14 cellular contexts compared by ENCODE assay signal in genomic region chr5:119313876-119314605, GRCh38. TPM values are rescaled to one million over a fixed set of nuclear protein-coding genes. Genes with fewer than 3 reads are reported as not detected.
DNase-seq lines count a peak whose midpoint lies in the region; ATAC-seq, FAIRE-seq and TF ChIP-seq lines count a peak whose summit lies in the region.
"Had no signal": no experiment of that assay in that cellular context is flagged by ENCODE, and none has a peak within 500 bp of the region (broad histone marks: within the 10 kb centered on the region; RNA-seq: fewer than 3 reads in every experiment).

No MANE protein-coding gene starts in this region.

- peaks cover 2% of the 10 kb centered on the region for H3K9me3 Mint-ChIP-seq in activated CD4-positive, alpha-beta T cell treated with anti-CD3 and anti-CD28 coated beads, Interleukin-2, amount 10 ng/mL, durations not matched to agents 7 days and 5 days

- H3K4me3 ChIP-seq in OCI-LY7 (ENCODE audit: low read depth, low read length, poor library complexity, severe bottlenecking) = peak overlapping the region; percentile 22
- H3K4me3 ChIP-seq in GM12878 = no peak overlapping the region
- H3K4me3 ChIP-seq in spleen = no peak overlapping the region
- H3K4me3 ChIP-seq: MG63 had no signal

- SMC1A ChIA-PET in GM12878 (lab: Charles Lee; ENCODE audit: uncharacterized antibody, unreplicated experiment) = interaction anchor here (0.6 to 19.0 kb wide), 15 partner anchors 9 to 325 kb away, joined by 3 to 393 read pairs (median 11); partner anchors contain the start of genes DTWD2 and TNFAIP8

- H3K9me3 ChIP-seq in OCI-LY7 (ENCODE audit: low read length) = no peaks in the 10 kb centered on the region
- no peaks in the 10 kb centered on the region for H3K9me3 ChIP-seq in GM12878 (replicated peaks; ENCODE audit: control insufficient read depth, insufficient read depth, low read length)
- no peaks in the 10 kb centered on the region for H3K9me3 ChIP-seq in spleen
- H3K9me3 ChIP-seq: Caco-2, MG63 had no signal

- in situ Hi-C loops in GM12878 (cut with MboI) = no loop called here

- H3K4me3 Mint-ChIP-seq in activated CD4-positive, alpha-beta T cell treated with anti-CD3 and anti-CD28 coated beads, Interleukin-2, amount 10 ng/mL, durations not matched to agents 7 days and 5 days = peak overlapping the region; percentile 48

- peaks cover 68% of the 10 kb centered on the region for H3K36me3 Mint-ChIP-seq in activated CD4-positive, alpha-beta T cell treated with anti-CD3 and anti-CD28 coated beads, Interleukin-2, amount 10 ng/mL, durations not matched to agents 7 days and 5 days (ENCODE audit: low read depth)

- TF ChIP-seq RAD21 in GM12878 (IDR thresholded peaks at IDR 0.05; ENCODE audit: insufficient read depth, low read depth, low read length) = no peak

- BruUV-seq in OCI-LY7 (replicated peaks; lab: Mats Ljungman, UMichigan) (no TSS peak), GM12878 (replicated peaks; lab: Mats Ljungman, UMichigan) (no TSS peak)

- H3K4me2 ChIP-seq in OCI-LY7 (ENCODE audit: low read length) (peak overlapping the region; percentile 69), GM12878 (ENCODE audit: control insufficient read depth, insufficient read depth) (peak overlapping the region; percentile 47; the same call in 1 of the 2 replicates)

- H3K79me2 ChIP-seq in OCI-LY7 (ENCODE audit: insufficient read depth, low read depth, low read length) (peaks cover 32% of the 10 kb centered on the region; the same call in 1 of the 2 replicates), GM12878 (ENCODE audit: control insufficient read depth, insufficient read depth, low read length) (peaks cover 81% of the 10 kb centered on the region)

- CTCF ChIA-PET in activated CD4-positive, alpha-beta T cell treated with anti-CD3 and anti-CD28 coated beads, Interleukin-2, amount 10 ng/mL, durations not matched to agents 7 days and 5 days (lab: Charles Lee) = interaction anchor here (1.0 to 4.9 kb wide), 8 partner anchors 7 to 97 kb away, joined by 3 to 26 read pairs (median 4); no protein-coding TSS in a partner anchor
- CTCF ChIA-PET in OCI-LY7 (lab: Charles Lee; ENCODE audit: unreplicated experiment) (interaction anchor here (1.2 to 2.3 kb wide), 2 partner anchors 95 kb away, joined by 4 to 14 read pairs; no protein-coding TSS in a partner anchor), GM12878 (lab: Yijun Ruan, JAX) (interaction anchor here (0.6 to 12.6 kb wide), 14 partner anchors 9 to 326 kb away, joined by 3 to 413 read pairs (median 10); partner anchors contain the start of gene DTWD2)

- TF ChIP-seq CTCF in OCI-LY7 (conservative IDR thresholded peaks at IDR 0.05; ENCODE audit: low read length) (no peak), GM12878 (IDR thresholded peaks at IDR 0.05 in 2 of 3, conservative IDR thresholded peaks at IDR 0.05 in 1 of 3; ENCODE audit: control insufficient read depth in 2 of 3, extremely low read depth in 1 of 3, insufficient read depth in 1 of 3, low read depth in 3 of 3, low read length in 3 of 3) (no peak), spleen (IDR thresholded peaks at IDR 0.05 in 8 of 11, conservative IDR thresholded peaks at IDR 0.05 in 3 of 11) (no peak)

- peak overlapping the region; percentile 8; the same call in 1 of the 2 replicates for H2AFZ ChIP-seq in OCI-LY7 (ENCODE audit: low read length)
- H2AFZ ChIP-seq in GM12878 (ENCODE audit: control insufficient read depth, low read depth, low read length) = no peak overlapping the region

- no peaks in the 10 kb centered on the region for H3K27me3 Mint-ChIP-seq in activated CD4-positive, alpha-beta T cell treated with anti-CD3 and anti-CD28 coated beads, Interleukin-2, amount 10 ng/mL, durations not matched to agents 7 days and 5 days

- H3K4me1 Mint-ChIP-seq in activated CD4-positive, alpha-beta T cell treated with anti-CD3 and anti-CD28 coated beads, Interleukin-2, amount 10 ng/mL, durations not matched to agents 7 days and 5 days = peaks cover 91% of the 10 kb centered on the region

- H3K36me3 ChIP-seq in OCI-LY7 (ENCODE audit: insufficient read depth, low read length) = no peaks in the 10 kb centered on the region; the same call in 1 of the 2 replicates
- H3K36me3 ChIP-seq in GM12878 (ENCODE audit: control insufficient read depth in 2 of 2, insufficient read depth in 2 of 2, low read length in 1 of 2) = 0 out of 4 replicates have a peak, but pooled peaks cover 0 to 2% of the 10 kb centered on the region in 2 experiments
- no peaks in the 10 kb centered on the region for H3K36me3 ChIP-seq in spleen
- H3K36me3 ChIP-seq: MG63 had no signal

- POLR2A ChIA-PET in activated CD4-positive, alpha-beta T cell treated with anti-CD3 and anti-CD28 coated beads, Interleukin-2, amount 10 ng/mL, durations not matched to agents 7 days and 5 days (lab: Charles Lee) = no interaction called here
- POLR2A ChIA-PET in OCI-LY7 (lab: Charles Lee) (interaction anchor here (0.9 to 17.9 kb wide), 12 partner anchors 9 to 294 kb away, joined by 3 to 286 read pairs (median 9); partner anchors contain the start of gene TNFAIP8), GM12878 (lab: Charles Lee) (interaction anchor here (0.6 to 3.4 kb wide), 10 partner anchors 19 to 332 kb away, joined by 3 to 17 read pairs (median 6); no protein-coding TSS in a partner anchor)

- no peak for TF ChIP-seq EP300 in GM12878 (IDR thresholded peaks at IDR 0.05; ENCODE audit: borderline replicate concordance in 1 of 2, control insufficient read depth in 1 of 2, low read depth in 2 of 2, low read length in 2 of 2)

- no peak overlapping the region for H3K9ac ChIP-seq in GM12878 (ENCODE audit: control insufficient read depth, insufficient read depth, low read length)

- H3K27me3 ChIP-seq in GM12878 (replicated peaks in 1 of 2; ENCODE audit: control insufficient read depth in 2 of 2, insufficient read depth in 2 of 2, low read length in 1 of 2) (no peaks in the 10 kb centered on the region), spleen (replicated peaks in 1 of 7) (no peaks in the 10 kb centered on the region)
- H3K27me3 ChIP-seq: MG63 had no signal

- H3K27ac ChIP-seq in OCI-LY7 (ENCODE audit: low read depth, low read length, poor library complexity, severe bottlenecking) (peak overlapping the region; percentile 57), GM12878 (ENCODE audit: control insufficient read depth, insufficient read depth) (peak overlapping the region; percentile 68), spleen (peak overlapping the region; percentile 13 to 88 (median 60))

- H4K20me1 ChIP-seq in OCI-LY7 (ENCODE audit: insufficient read depth, low read length) (no peaks in the 10 kb centered on the region), GM12878 (ENCODE audit: control insufficient read depth, insufficient read depth) (no peaks in the 10 kb centered on the region)

- peaks cover 100% of the 10 kb centered on the region for H3K4me1 ChIP-seq in OCI-LY7 (ENCODE audit: insufficient read depth, low read length, poor library complexity, severe bottlenecking)
- H3K4me1 ChIP-seq in GM12878 (ENCODE audit: control insufficient read depth, insufficient read depth, low read length) = peaks cover 63% of the 10 kb centered on the region
- peaks cover 52 to 100% (median 93%) of the 10 kb centered on the region in 6 donors for H3K4me1 ChIP-seq in spleen
- H3K4me1 ChIP-seq: Caco-2 had no signal

- ATAC-seq in GM12878 (no peak), GM19397 (IDR thresholded peaks at IDR 0.05; ENCODE audit: unreplicated experiment) (no peak)
- ATAC-seq: left colon had no signal

- intact Hi-C loops in OCI-LY7 (cut with micrococcal nuclease; ENCODE audit: unreplicated experiment) = no loop called here
- intact Hi-C loops in GM12878 (cut with micrococcal nuclease; ENCODE audit: unreplicated experiment) = loop anchor here (2.0 kb wide), 1 partner anchor 27 kb away; no protein-coding TSS in a partner anchor
- intact Hi-C loops in spleen (cut with DNase I; ENCODE audit: low total_unique reads) = loop anchor here (10.0 kb wide), 1 partner anchor 91 kb away; no protein-coding TSS in a partner anchor

- H3K27ac Mint-ChIP-seq in activated CD4-positive, alpha-beta T cell treated with anti-CD3 and anti-CD28 coated beads, Interleukin-2, amount 10 ng/mL, durations not matched to agents 7 days and 5 days = peak overlapping the region; percentile 85

- WGBS in GM12878 (ENCODE audit: insufficient coverage, insufficient replicate concordance, low lambda C conversion rate, missing lambda C conversion rate) = 24% methylated on average over 5 of the region's 5 CpGs
- 59 to 78% (median 73%) methylated on average over 5 of the region's 5 CpGs for WGBS in spleen, 5 donors

- peak; percentile 57 for FAIRE-seq in GM12878 (lab: Jason Lieb, UNC)

- RAD21 ChIA-PET in GM12878 (lab: Charles Lee; ENCODE audit: unreplicated experiment) = interaction anchor here (0.6 to 9.5 kb wide), 18 partner anchors 9 to 293 kb away, joined by 3 to 303 read pairs (median 9); partner anchors contain the start of gene TNFAIP8

- DNase-seq in activated CD4-positive, alpha-beta T cell treated with anti-CD3 and anti-CD28 coated beads, Interleukin-2, amount 10 ng/mL, durations not matched to agents 7 days and 5 days = no peak
- no peak for DNase-seq in activated CD4-positive, alpha-beta T cell treated with anti-CD3 and anti-CD28 coated beads, Interleukin-2, amount 50 U/mL, for 48 hours
- DNase-seq in OCI-LY7 (ENCODE audit: low spot score) (no peak), GM12878 (ENCODE audit: low read depth, low spot score) (no peak), spleen (no peak), iPS-NIHi7 (ENCODE audit: extremely low spot score) (no peak), NCI-H128 (lab: John Stamatoyannopoulos, UW; ENCODE audit: unreplicated experiment) (no peak)
- DNase-seq: activated effector memory CD4-positive, alpha-beta T cell treated with Interleukin-2 at 50 U/mL for 16 hours; Caco-2; left colon; MG63; NCI-H2029; NCI-H69 had no signal

- H3K9me2 ChIP-seq in OCI-LY7 (ENCODE audit: insufficient read depth, low read length) = no peaks in the 10 kb centered on the region

- TF ChIP-seq POLR2A in GM12878 (IDR thresholded peaks at IDR 0.05; ENCODE audit: low read depth, low read length) (no peak), spleen (IDR thresholded peaks at IDR 0.05) (no peak)

RNA-seq across cellular contexts. Expression of gene TNFAIP8, which starts 41.8 kb away (rescaled TPM):
- total RNA-seq in activated CD4-positive, alpha-beta T cell treated with anti-CD3 and anti-CD28 coated beads, Interleukin-2, amount 10 ng/mL, durations not matched to agents 7 days and 5 days = 100 to 1,000 TPM; 167 to 184 TPM
- 92.9 and 95.1 TPM in 2 replicates for total RNA-seq in OCI-LY7 (2014; rRNA removed; shearing (Covaris generic))
- total RNA-seq in OCI-LY7 (2022) (75.4 and 94.5 TPM in 2 replicates), GM12878 (2014; rRNA removed) (140 and 157 TPM in 2 replicates), GM12878 (2014; rRNA removed; fragmentation: Illumina TruSeq; extraction: Trizol) (178 and 183 TPM in 2 replicates), GM12878 (2021) (116 and 124 TPM in 2 replicates), spleen (100 to 1,000 TPM in 4 of 7 donors, 10 to 100 TPM in 3; 71.1 to 113 (median 102) TPM)
- total RNA-seq in GM12878 (2013; cell fraction: nucleolus; rRNA removed) = 75.1 and 80.9 TPM in 2 replicates
- polyA plus RNA-seq in GM12878 (2011; ENCODE audit: low read depth) = 51.5 TPM
- polyA plus RNA-seq in GM12878 (2011; rRNA removed) (169 and 264 TPM in 2 replicates), GM12878 (2014; fragmentation: Illumina TruSeq; extraction: Trizol) (180 and 219 TPM in 2 replicates), GM12878 (2014; fragmentation: Nextera tagmentation; extraction: Ambion mirVana) (100 to 1,000 TPM; 217 to 324 TPM), GM12878 (2014; rRNA removed) (108 and 144 TPM in 2 replicates), GM12878 (2016; fragmentation: Nextera tagmentation; extraction: Ambion mirVana) (100 to 1,000 TPM; 177 to 181 TPM), spleen (100 to 1,000 TPM in 2 of 3 donors, 10 to 100 TPM in 1; 91.9 to 123 (median 100) TPM)
- 66.2 and 70.2 TPM in 2 replicates for polyA plus RNA-seq in GM12878 (2011; cell fraction: cytosol; rRNA removed)
- 51.6 and 57.2 TPM in 2 replicates for polyA plus RNA-seq in GM12878 (2011; cell fraction: nucleus; rRNA removed)
- polyA plus RNA-seq in GM12878 (2012) = 82.6 and 119 TPM in 2 replicates
- polyA minus RNA-seq in GM12878 (2011; rRNA and poly(A)+ RNA removed) = 69.6 and 132 TPM in 2 replicates
- polyA minus RNA-seq in GM12878 (2011; cell fraction: cytosol; rRNA and poly(A)+ RNA removed) = 56.4 and 60.0 TPM in 2 replicates
- 30.6 and 45.0 TPM in 2 replicates for polyA minus RNA-seq in GM12878 (2011; cell fraction: nucleus; rRNA and poly(A)+ RNA removed)
